In the genomic region with DNA sequence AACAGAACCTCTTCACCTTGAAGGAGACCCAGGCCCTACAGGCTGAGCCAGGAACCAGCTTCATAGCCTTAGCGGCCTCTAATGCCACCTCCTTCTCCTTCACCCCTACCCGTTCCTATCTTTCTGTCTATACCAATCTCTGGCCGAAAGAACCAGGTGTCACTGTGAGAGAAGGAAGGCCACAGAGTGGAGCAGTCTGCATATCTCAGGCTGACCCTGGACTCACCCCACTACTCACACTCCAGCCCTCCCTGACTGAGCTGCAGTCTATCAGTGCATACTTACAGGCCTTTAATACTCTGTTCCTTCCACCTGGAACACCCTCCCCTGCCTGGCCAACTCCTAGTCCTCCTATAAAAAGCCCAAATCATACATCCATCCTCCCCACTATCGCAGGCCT, we compare ENCODE assay signal across 11 cellular contexts. TPM values are rescaled to one million over a fixed set of nuclear protein-coding genes. Genes with fewer than 3 reads are reported as not detected.
DNase-seq lines count a peak whose midpoint lies in the region; ATAC-seq lines count a peak whose summit lies in the region.
"Had no signal": no experiment of that assay in that cellular context is flagged by ENCODE, and none has a peak within 500 bp of the region (broad histone marks: within the 10 kb centered on the region; RNA-seq: fewer than 3 reads in every experiment).

No MANE protein-coding gene starts in this region.

- peak overlapping the region; percentile 42 for H3K27ac Mint-ChIP-seq in T-helper 1 cell treated with Interleukin-12 subunit alpha and Interleukin-12 subunit beta and Interleukin-4 antibody, amounts not matched to agents 30 μg/mL and 1 μg/mL, for 36 hours
- H3K27ac Mint-ChIP-seq in activated naive CD4-positive, alpha-beta T cell treated with anti-CD3 and anti-CD28 coated beads, Interleukin-2, amount 50 U/mL, for 72 hours: peak overlapping the region; percentile 89 to 92
- H3K27ac Mint-ChIP-seq in immature natural killer cell: peak overlapping the region; percentile 98 to 100 (median 99)
- H3K27ac Mint-ChIP-seq in stimulated activated naive CD8-positive, alpha-beta T cell treated with anti-CD3 and anti-CD28 coated beads, Interleukin-15, amount 100 ng/mL, for 72 hours: peak overlapping the region in 1 of 2 donors; percentile 34

- H3K4me3 Mint-ChIP-seq in T-helper 1 cell treated with Interleukin-12 subunit alpha and Interleukin-12 subunit beta and Interleukin-4 antibody, amounts not matched to agents 30 μg/mL and 1 μg/mL, for 36 hours: peak overlapping the region; percentile 19
- peak overlapping the region; percentile 86 to 96 (median 89) for H3K4me3 Mint-ChIP-seq in immature natural killer cell
- peak overlapping the region; percentile 90 to 100 for H3K4me3 Mint-ChIP-seq in stimulated activated naive CD8-positive, alpha-beta T cell treated with anti-CD3 and anti-CD28 coated beads, Interleukin-15, amount 100 ng/mL, for 72 hours

- H3K9me3 Mint-ChIP-seq in T-helper 1 cell treated with Interleukin-12 subunit alpha and Interleukin-12 subunit beta and Interleukin-4 antibody, amounts not matched to agents 30 μg/mL and 1 μg/mL, for 36 hours: no peaks in the 10 kb centered on the region
- no peaks in the 10 kb centered on the region for H3K9me3 Mint-ChIP-seq in activated naive CD4-positive, alpha-beta T cell treated with anti-CD3 and anti-CD28 coated beads, Interleukin-2, amount 50 U/mL, for 72 hours
- H3K9me3 Mint-ChIP-seq in immature natural killer cell: no peaks in the 10 kb centered on the region
- H3K9me3 Mint-ChIP-seq in stimulated activated naive CD8-positive, alpha-beta T cell treated with anti-CD3 and anti-CD28 coated beads, Interleukin-15, amount 100 ng/mL, for 72 hours: no peaks in the 10 kb centered on the region

- H3K27me3 Mint-ChIP-seq in T-helper 1 cell treated with Interleukin-12 subunit alpha and Interleukin-12 subunit beta and Interleukin-4 antibody, amounts not matched to agents 30 μg/mL and 1 μg/mL, for 36 hours (ENCODE audit: low read depth): no peaks in the 10 kb centered on the region
- peaks cover 19 to 30% (median 24%) of the 10 kb centered on the region in 3 donors for H3K27me3 Mint-ChIP-seq in immature natural killer cell (ENCODE audit: low read depth in 3 of 3)
- H3K27me3 Mint-ChIP-seq in stimulated activated naive CD8-positive, alpha-beta T cell treated with anti-CD3 and anti-CD28 coated beads, Interleukin-15, amount 100 ng/mL, for 72 hours: no peaks in the 10 kb centered on the region

- no peak for DNase-seq in T-helper 1 cell
- DNase-seq in activated naive CD4-positive, alpha-beta T cell treated with anti-CD3 and anti-CD28 coated beads, Interleukin-2, amount 50 U/mL, for 72 hours (ENCODE audit: low spot score in 2 of 2): no peak
- no peak for DNase-seq in immature natural killer cell
- no peak for DNase-seq in stimulated activated naive CD8-positive, alpha-beta T cell treated with anti-CD3 and anti-CD28 coated beads, Interleukin-15, amount 100 ng/mL, for 72 hours
- DNase-seq in HUDEP-2 (lab: John Stamatoyannopoulos, UW; ENCODE audit: unreplicated experiment in 76 of 76): no peak
- no peak for DNase-seq in pons (ENCODE audit: low spot score)
- DNase-seq in cerebellum (ENCODE audit: low spot score): no peak
- DNase-seq: central memory CD4-positive, alpha-beta T cell; NCI-H2171; stimulated activated CD4-positive, alpha-beta T cell treated with anti-CD3 and anti-CD28 coated beads, Interleukin-1b, Interleukin-23, amount 100 ng/mL, for 48 hours had no signal

- peaks cover 9% of the 10 kb centered on the region for H3K36me3 Mint-ChIP-seq in T-helper 1 cell treated with Interleukin-12 subunit alpha and Interleukin-12 subunit beta and Interleukin-4 antibody, amounts not matched to agents 30 μg/mL and 1 μg/mL, for 36 hours (ENCODE audit: low read depth)
- H3K36me3 Mint-ChIP-seq in activated naive CD4-positive, alpha-beta T cell treated with anti-CD3 and anti-CD28 coated beads, Interleukin-2, amount 50 U/mL, for 72 hours: peaks cover 0 to 26% of the 10 kb centered on the region in 2 donors
- H3K36me3 Mint-ChIP-seq in immature natural killer cell: no peaks in the 10 kb centered on the region

- no peak for ATAC-seq in activated naive CD4-positive, alpha-beta T cell treated with anti-CD3 and anti-CD28 coated beads, Interleukin-2, amount 50 U/mL, for 72 hours
- ATAC-seq in stimulated activated naive CD8-positive, alpha-beta T cell treated with anti-CD3 and anti-CD28 coated beads, Interleukin-15, amount 100 ng/mL, for 72 hours: no peak

- peaks cover 40% of the 10 kb centered on the region for H3K4me1 Mint-ChIP-seq in T-helper 1 cell treated with Interleukin-12 subunit alpha and Interleukin-12 subunit beta and Interleukin-4 antibody, amounts not matched to agents 30 μg/mL and 1 μg/mL, for 36 hours (ENCODE audit: low read depth)
- peaks cover 87 to 89% of the 10 kb centered on the region in 2 donors for H3K4me1 Mint-ChIP-seq in immature natural killer cell
- peaks cover 76% of the 10 kb centered on the region for H3K4me1 Mint-ChIP-seq in stimulated activated naive CD8-positive, alpha-beta T cell treated with anti-CD3 and anti-CD28 coated beads, Interleukin-15, amount 100 ng/mL, for 72 hours

RNA-seq across cellular contexts. Expression of gene ARAP1, which starts 32.7 kb away (rescaled TPM):
- 100 to 1,000 TPM; 102 to 121 TPM for total RNA-seq in activated naive CD4-positive, alpha-beta T cell treated with anti-CD3 and anti-CD28 coated beads, Interleukin-2, amount 50 U/mL, for 72 hours
- polyA plus RNA-seq in immature natural killer cell: 10 to 100 TPM in 2 of 3 donors, 1 to 10 TPM in 1; 4.7 to 34.6 (median 16.4) TPM
- total RNA-seq in cerebellum: 23.0 TPM

RNA-seq across cellular contexts. Expression of gene PDE2A, which starts 45.3 kb away (rescaled TPM):
- under 1 TPM; 0.68 to 0.97 TPM for total RNA-seq in activated naive CD4-positive, alpha-beta T cell treated with anti-CD3 and anti-CD28 coated beads, Interleukin-2, amount 50 U/mL, for 72 hours
- polyA plus RNA-seq in immature natural killer cell: not detected
- total RNA-seq in cerebellum: 8.4 TPM

Comparison
In these comparisons a context has a peak if more than half of its experiments do, and no peak if none do; other contexts are left out.
1. H3K4me3 Mint-ChIP-seq: peak in every context shown above with its lines; median percentile 95 in stimulated activated naive CD8-positive, alpha-beta T cell treated with anti-CD3 and anti-CD28 coated beads, Interleukin-15, amount 100 ng/mL, for 72 hours; 89 in immature natural killer cell; 19 in T-helper 1 cell treated with Interleukin-12 subunit alpha and Interleukin-12 subunit beta and Interleukin-4 antibody, amounts not matched to agents 30 μg/mL and 1 μg/mL, for 36 hours.